In genomic region chr15:68592548-68592947, GRCh38 we compare ENCODE assay signal across 14 cellular contexts. TPM values are rescaled to one million over a fixed set of nuclear protein-coding genes. Genes with fewer than 3 reads are reported as not detected.
DNase-seq lines count a peak whose midpoint lies in the region; ATAC-seq and TF ChIP-seq lines count a peak whose summit lies in the region.
"Had no signal": no experiment of that assay in that cellular context is flagged by ENCODE, and none has a peak within 500 bp of the region (broad histone marks: within the 10 kb centered on the region; RNA-seq: fewer than 3 reads in every experiment).

No MANE protein-coding gene starts in this region.

- peak overlapping the region in 4 of 5 experiments; percentile 73 to 94 (median 90) for H3K27ac Mint-ChIP-seq in brain
- peak overlapping the region; percentile 70 to 90 (median 85) for H3K27ac Mint-ChIP-seq in nephron
- H3K27ac Mint-ChIP-seq in stimulated activated memory B cell treated with anti-CD40 and anti-IgM and Interleukin-4, amounts not matched to agents 10 μg/mL and 1 μg/mL and 100 μg/mL, for 72 hours, result no peak overlapping the region
- H3K27ac Mint-ChIP-seq: CD4-positive, alpha-beta memory T cell had no signal

- peak overlapping the region; percentile 21 for H3K4me2 ChIP-seq in skeletal muscle satellite cell (ENCODE audit: low read length)
- H3K4me2 ChIP-seq: A549 had no signal

- peaks cover 60% of the 10 kb centered on the region for H3K4me1 ChIP-seq in skeletal muscle satellite cell (ENCODE audit: control insufficient read depth, insufficient read depth, low read length)
- H3K4me1 ChIP-seq: A549 had no signal

- H3K27me3 Mint-ChIP-seq in brain (peaks cover 4% of the 10 kb centered on the region), nephron (ENCODE audit: low read depth) (peaks cover 7% of the 10 kb centered on the region)
- H3K27me3 Mint-ChIP-seq in stimulated activated memory B cell treated with anti-CD40 and anti-IgM and Interleukin-4, amounts not matched to agents 10 μg/mL and 1 μg/mL and 100 μg/mL, for 72 hours, result peaks cover 42% of the 10 kb centered on the region

- no peak overlapping the region for H3K4me3 ChIP-seq in LNCaP clone FGC (ENCODE audit: low read depth, low read length)
- no peak overlapping the region for H3K4me3 ChIP-seq in skeletal muscle satellite cell (ENCODE audit: low read length)
- H3K4me3 ChIP-seq: A549, GM12878 had no signal

- no peak for ATAC-seq in stimulated activated memory B cell treated with anti-CD40 and anti-IgM and Interleukin-4, amounts not matched to agents 10 μg/mL and 1 μg/mL and 100 μg/mL, for 72 hours
- ATAC-seq: A549, GM12878, HCT116 had no signal

- TF ChIP-seq CTCF in LNCaP clone FGC (IDR thresholded peaks at IDR 0.05; ENCODE audit: control insufficient read depth, extremely low read depth, insufficient read depth) (no peak), brain (conservative IDR thresholded peaks at IDR 0.05) (no peak), nephron (IDR thresholded peaks at IDR 0.05; ENCODE audit: unreplicated experiment in 3 of 3) (no peak)

- no peaks in the 10 kb centered on the region for H3K27me3 ChIP-seq in skeletal muscle satellite cell (ENCODE audit: control insufficient read depth, insufficient read depth, low read length)
- H3K27me3 ChIP-seq: BE2C had no signal

- no peaks in the 10 kb centered on the region for H3K9me3 ChIP-seq in skeletal muscle satellite cell (replicated peaks; ENCODE audit: low read length)
- H3K9me3 ChIP-seq: A549, BE2C had no signal

- H3K9me3 Mint-ChIP-seq in brain, result peaks cover 0 to 1% (median 0%) of the 10 kb centered on the region in 5 experiments
- H3K9me3 Mint-ChIP-seq in nephron, result no peaks in the 10 kb centered on the region
- H3K9me3 Mint-ChIP-seq in stimulated activated memory B cell treated with anti-CD40 and anti-IgM and Interleukin-4, amounts not matched to agents 10 μg/mL and 1 μg/mL and 100 μg/mL, for 72 hours, result no peaks in the 10 kb centered on the region
- H3K9me3 Mint-ChIP-seq: CD4-positive, alpha-beta memory T cell had no signal

- H3K36me3 Mint-ChIP-seq in brain (no peaks in the 10 kb centered on the region), nephron (ENCODE audit: low read depth) (no peaks in the 10 kb centered on the region)
- H3K36me3 Mint-ChIP-seq in stimulated activated memory B cell treated with anti-CD40 and anti-IgM and Interleukin-4, amounts not matched to agents 10 μg/mL and 1 μg/mL and 100 μg/mL, for 72 hours, result no peaks in the 10 kb centered on the region
- H3K36me3 Mint-ChIP-seq: CD4-positive, alpha-beta memory T cell had no signal

- DNase-seq in LNCaP clone FGC (ENCODE audit: low read depth) (peak; percentile 26), GOT3 (lab: John Stamatoyannopoulos, UW) (no peak), HuH-7 (ENCODE audit: low spot score) (no peak)
- DNase-seq: BE2C; CD4-positive, alpha-beta memory T cell; DMS79 had no signal

- H3K4me1 Mint-ChIP-seq in brain (peaks cover 98% of the 10 kb centered on the region), nephron (peaks cover 73% of the 10 kb centered on the region)
- peaks cover 18% of the 10 kb centered on the region for H3K4me1 Mint-ChIP-seq in stimulated activated memory B cell treated with anti-CD40 and anti-IgM and Interleukin-4, amounts not matched to agents 10 μg/mL and 1 μg/mL and 100 μg/mL, for 72 hours

- H3K9ac ChIP-seq in skeletal muscle satellite cell (ENCODE audit: low read depth, low read length), result no peak overlapping the region

- no peaks in the 10 kb centered on the region for H3K36me3 ChIP-seq in skeletal muscle satellite cell (ENCODE audit: insufficient read depth, low read length)
- H3K36me3 ChIP-seq: BE2C had no signal

- H3K4me3 Mint-ChIP-seq in brain (peak overlapping the region in 1 of 5 experiments; percentile 41), nephron (no peak overlapping the region)
- no peak overlapping the region for H3K4me3 Mint-ChIP-seq in stimulated activated memory B cell treated with anti-CD40 and anti-IgM and Interleukin-4, amounts not matched to agents 10 μg/mL and 1 μg/mL and 100 μg/mL, for 72 hours
- H3K4me3 Mint-ChIP-seq: CD4-positive, alpha-beta memory T cell had no signal

RNA-seq across cellular contexts. Expression of gene CORO2B, which starts 13.8 kb away (rescaled TPM):
- polyA plus RNA-seq in brain (ENCODE audit: insufficient read depth, low read depth, low replicate concordance), result 59.3 TPM
- total RNA-seq in skeletal muscle satellite cell (2012; rRNA removed), result 21.3 and 21.4 TPM in 2 replicates
- total RNA-seq: CD4-positive, alpha-beta memory T cell; G401 had no signal
- polyA plus RNA-seq: CD4-positive, alpha-beta memory T cell had no signal
